In genomic region chr10:43594944-43595589, GRCh38 we compare ENCODE assay signal across 8 cellular contexts. TPM values are rescaled to one million over a fixed set of nuclear protein-coding genes. Genes with fewer than 3 reads are reported as not detected.
DNase-seq lines count a peak whose midpoint lies in the region; ATAC-seq, FAIRE-seq and TF ChIP-seq lines count a peak whose summit lies in the region.

No MANE protein-coding gene starts in this region.

- ATAC-seq in GM19438 (IDR thresholded peaks at IDR 0.05; ENCODE audit: low read depth, unreplicated experiment) (peak; percentile 91), HG03460 (IDR thresholded peaks at IDR 0.05; ENCODE audit: unreplicated experiment) (peak; percentile 91)

- peaks cover 25% of the 10 kb centered on the region for H3K4me1 ChIP-seq in CD4-positive, alpha-beta memory T cell (ENCODE audit: insufficient read depth, low read length)
- peaks cover 0 to 6% of the 10 kb centered on the region in 2 donors for H3K4me1 ChIP-seq in kidney (ENCODE audit: control insufficient read depth in 1 of 2, insufficient read depth in 1 of 2, low read depth in 1 of 2, low read length in 2 of 2)

- intact Hi-C loops in CD4-positive, alpha-beta memory T cell (cut with micrococcal nuclease): loop anchor here (2.0 kb wide), 1 partner anchor 18 kb away; no protein-coding TSS in a partner anchor
- intact Hi-C loops in kidney (cut with DNase I): no loop called here
- intact Hi-C loops in lower leg skin (cut with DNase I; ENCODE audit: low total_unique reads): no loop called here

- peaks cover 0 to 16% (median 10%) of the 10 kb centered on the region in 8 donors for H3K9me3 Mint-ChIP-seq in CD4-positive, alpha-beta memory T cell
- H3K9me3 Mint-ChIP-seq in chondrocyte (ENCODE audit: low read depth): peaks cover 5% of the 10 kb centered on the region

- CTCF ChIA-PET in CD4-positive, alpha-beta memory T cell (lab: Charles Lee; ENCODE audit: partially characterized antibody): interaction anchor here (1.0 to 1.7 kb wide), 4 partner anchors 9 to 390 kb away, joined by 3 to 11 read pairs (median 4); partner anchors contain the start of gene ZNF485

- peak in 4 of 5 donors; percentile 29 to 57 (median 46) for DNase-seq in CD4-positive, alpha-beta memory T cell
- DNase-seq in activated T-cell treated with anti-CD3 and anti-CD28 coated beads, Interleukin-2, amount 50 U/mL, for 48 hours: peak; percentile 35 to 54
- no peak for DNase-seq in kidney
- DNase-seq in lower leg skin (ENCODE audit: low spot score in 2 of 2): no peak
- no peak for DNase-seq in LoVo (ENCODE audit: low spot score)
- DNase-seq in chondrocyte (ENCODE audit: low spot score): no peak

- no peak for TF ChIP-seq POLR2A in lower leg skin (IDR thresholded peaks at IDR 0.05)

- TF ChIP-seq CTCF in kidney (IDR thresholded peaks at IDR 0.05; ENCODE audit: borderline replicate concordance, extremely low read depth, insufficient read depth): no peak
- no peak for TF ChIP-seq CTCF in lower leg skin (IDR thresholded peaks at IDR 0.05)
- no peak for TF ChIP-seq CTCF in chondrocyte (IDR thresholded peaks at IDR 0.05)

- H3K4me3 ChIP-seq in CD4-positive, alpha-beta memory T cell (ENCODE audit: low read length in 2 of 2): peak overlapping the region; percentile 21 to 44
- H3K4me3 ChIP-seq in kidney (ENCODE audit: low read length in 2 of 2): peak overlapping the region; percentile 51 to 66
- no peak overlapping the region for H3K4me3 ChIP-seq in lower leg skin (ENCODE audit: low read depth, poor library complexity, severe bottlenecking)

- peak overlapping the region; percentile 34 for H3K27ac ChIP-seq in CD4-positive, alpha-beta memory T cell (ENCODE audit: low read depth, low read length)
- H3K27ac ChIP-seq in kidney (ENCODE audit: low read depth in 2 of 2, low read length in 2 of 2): no peak overlapping the region

- no peaks in the 10 kb centered on the region for H3K27me3 ChIP-seq in CD4-positive, alpha-beta memory T cell (ENCODE audit: insufficient read depth, low read length)

- H3K4me3 Mint-ChIP-seq in CD4-positive, alpha-beta memory T cell: peak overlapping the region; percentile 81 to 95 (median 89)
- H3K4me3 Mint-ChIP-seq in chondrocyte (ENCODE audit: unreplicated experiment): no peak overlapping the region

- no peaks in the 10 kb centered on the region for H3K36me3 ChIP-seq in CD4-positive, alpha-beta memory T cell (ENCODE audit: insufficient read depth, low read length)
- no peaks in the 10 kb centered on the region for H3K36me3 ChIP-seq in kidney (ENCODE audit: control insufficient read depth in 1 of 2, insufficient read depth in 2 of 2, low read length in 2 of 2)

- peaks cover 0 to 1% of the 10 kb centered on the region in 2 donors for H3K27me3 Mint-ChIP-seq in CD4-positive, alpha-beta memory T cell
- no peaks in the 10 kb centered on the region for H3K27me3 Mint-ChIP-seq in chondrocyte (ENCODE audit: low read depth)

- H3K9me3 ChIP-seq in CD4-positive, alpha-beta memory T cell (ENCODE audit: control insufficient read depth in 1 of 2, low read length in 2 of 2): no peaks in the 10 kb centered on the region
- H3K9me3 ChIP-seq in kidney (ENCODE audit: control insufficient read depth in 1 of 2, low read length in 2 of 2): peaks cover 0 to 4% of the 10 kb centered on the region in 2 donors

- FAIRE-seq in kidney (lab: Jason Lieb, UNC): no peak

- peaks cover 0 to 3% of the 10 kb centered on the region in 2 donors for H3K36me3 Mint-ChIP-seq in CD4-positive, alpha-beta memory T cell
- H3K36me3 Mint-ChIP-seq in chondrocyte (ENCODE audit: low read depth): no peaks in the 10 kb centered on the region

- H3K4me1 Mint-ChIP-seq in CD4-positive, alpha-beta memory T cell: peaks cover 23 to 32% (median 26%) of the 10 kb centered on the region in 4 donors
- peaks cover 4% of the 10 kb centered on the region for H3K4me1 Mint-ChIP-seq in chondrocyte (ENCODE audit: low read depth)

- POLR2A ChIA-PET in CD4-positive, alpha-beta memory T cell (lab: Charles Lee; ENCODE audit: partially characterized antibody): interaction anchor here (1.0 to 2.7 kb wide), 4 partner anchors 10 to 457 kb away, joined by 4 to 27 read pairs (median 6); partner anchors contain the start of genes CSGALNACT2 and ZNF239

- WGBS in lower leg skin, 2 donors: 8 to 19% methylated on average over 8 of the region's 8 CpGs

- H3K9ac ChIP-seq in kidney (ENCODE audit: low read length in 2 of 2): no peak overlapping the region

- peak overlapping the region; percentile 70 to 95 (median 89) for H3K27ac Mint-ChIP-seq in CD4-positive, alpha-beta memory T cell
- no peak overlapping the region for H3K27ac Mint-ChIP-seq in chondrocyte (ENCODE audit: unreplicated experiment)

RNA-seq across cellular contexts. Expression of gene ZNF485, which starts 11.2 kb away (rescaled TPM):
- total RNA-seq in CD4-positive, alpha-beta memory T cell: 10 to 100 TPM in 1 of 2 experiments, 1 to 10 TPM in 1; 9.0 to 10.4 TPM
- 1 to 10 TPM; 4.7 to 5.6 TPM for polyA plus RNA-seq in CD4-positive, alpha-beta memory T cell
- total RNA-seq in kidney (4.9 TPM), lower leg skin (1 to 10 TPM; 2.4 to 7.9 (median 4.7) TPM), chondrocyte (1.8 to 2.5 TPM (median 1.9 TPM) in 3 replicates)
- 1.8 TPM for polyA plus RNA-seq in kidney (ENCODE audit: insufficient read depth, low read depth, low replicate concordance)

RNA-seq across cellular contexts. Expression of gene ZNF239, which starts 20.7 kb away (rescaled TPM):
- total RNA-seq in CD4-positive, alpha-beta memory T cell: 1 to 10 TPM; 5.8 to 6.2 TPM
- polyA plus RNA-seq in CD4-positive, alpha-beta memory T cell: 1 to 10 TPM; 1.6 to 1.9 TPM
- total RNA-seq in kidney (4.7 TPM), lower leg skin (1 to 10 TPM in 1 of 4 donors, under 1 TPM in 3; 0.23 to 1.1 (median 0.72) TPM), chondrocyte (4.2 to 5.6 TPM (median 4.6 TPM) in 3 replicates)
- 4.5 TPM for polyA plus RNA-seq in kidney (ENCODE audit: insufficient read depth, low read depth, low replicate concordance)

RNA-seq across cellular contexts. Expression of gene ZNF32, which starts 53.6 kb away (rescaled TPM):
- total RNA-seq in CD4-positive, alpha-beta memory T cell: 10 to 100 TPM; 35.5 to 39.5 TPM
- 10 to 100 TPM; 76.9 to 92.6 TPM for polyA plus RNA-seq in CD4-positive, alpha-beta memory T cell
- total RNA-seq in kidney (35.0 TPM), lower leg skin (10 to 100 TPM; 27.3 to 36.8 (median 33.4) TPM), chondrocyte (35.4 to 41.1 TPM (median 40.3 TPM) in 3 replicates)
- 73.7 TPM for polyA plus RNA-seq in kidney (ENCODE audit: insufficient read depth, low read depth, low replicate concordance)

Comparison
In these comparisons a context has a peak if more than half of its experiments do, and no peak if none do; other contexts are left out.
1. DNase-seq: peak in CD4-positive, alpha-beta memory T cell (4 of 5) and activated T-cell treated with anti-CD3 and anti-CD28 coated beads, Interleukin-2, amount 50 U/mL, for 48 hours (2 of 2); none in kidney (single experiment), lower leg skin (0 of 2), LoVo (single experiment) and chondrocyte (single experiment).